ENCODE assay signal across 10 cellular contexts in the genomic region with DNA sequence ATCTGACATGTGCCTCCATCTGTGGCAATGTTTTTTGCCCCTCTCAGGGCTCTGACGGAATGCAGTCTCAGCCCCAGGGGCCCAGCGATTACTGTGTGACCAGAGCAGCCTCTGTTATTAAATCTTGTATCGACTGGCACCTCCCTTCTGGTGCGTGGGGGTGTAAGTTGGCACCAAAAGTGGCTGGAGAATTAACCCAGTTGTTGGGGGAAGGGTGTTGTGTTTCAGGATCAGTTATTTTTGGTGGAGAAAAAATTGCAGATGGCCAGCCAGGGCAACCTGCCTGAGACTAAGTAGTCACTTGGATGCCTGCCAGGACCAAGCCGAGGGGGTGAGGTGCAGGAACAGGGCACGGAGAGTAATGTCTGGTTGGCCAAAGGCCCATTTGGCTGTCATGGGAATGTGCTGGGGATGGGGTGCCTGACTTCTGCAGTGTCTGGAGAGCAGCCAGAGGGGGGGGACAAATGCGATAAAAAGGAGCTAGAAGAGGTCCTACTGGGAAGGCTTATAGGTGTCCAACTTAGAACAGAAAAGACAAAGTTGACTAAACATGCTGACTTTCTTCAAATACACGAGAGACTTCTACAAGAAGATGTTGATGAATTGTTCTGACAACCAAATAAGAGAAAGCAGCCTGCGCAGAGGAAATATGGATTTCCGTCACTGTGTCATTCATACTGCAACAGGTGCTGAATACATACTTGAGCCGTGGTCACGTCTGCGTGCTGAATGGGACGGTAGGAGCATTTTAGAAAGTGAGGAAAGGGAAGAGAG.
DNase-seq lines count a peak whose midpoint lies in the region; ATAC-seq, FAIRE-seq and TF ChIP-seq lines count a peak whose summit lies in the region.
"Had no signal": no experiment of that assay in that cellular context is flagged by ENCODE, and none has a peak within 500 bp of the region (broad histone marks: within the 10 kb centered on the region; RNA-seq: fewer than 3 reads in every experiment).

No MANE protein-coding gene starts in this region.

- no peaks in the 10 kb centered on the region for H3K79me2 ChIP-seq in keratinocyte (ENCODE audit: control insufficient read depth, insufficient read depth, low read length)

- H3K36me3 Mint-ChIP-seq in Calu3 (ENCODE audit: insufficient read depth, unreplicated experiment) = no peaks in the 10 kb centered on the region
- H3K36me3 Mint-ChIP-seq: mesothelial cell of epicardium had no signal

- intact Hi-C loops in Calu3 (cut with micrococcal nuclease; ENCODE audit: unreplicated experiment) = no loop called here

- no peaks in the 10 kb centered on the region for H3K9me1 ChIP-seq in keratinocyte (ENCODE audit: control insufficient read depth, extremely low read depth, insufficient read depth, low read length)

- dilution Hi-C loops in keratinocyte (cut with MboI; ENCODE audit: extremely low pct_ligation_motif_present, low sequenced_read_pairs) = no loop called here

- H3K27me3 ChIP-seq in keratinocyte (ENCODE audit: control insufficient read depth, extremely low read depth, insufficient read depth, low read length) = no peaks in the 10 kb centered on the region

- H3K9me3 ChIP-seq in keratinocyte (ENCODE audit: control insufficient read depth, low read depth, low read length) = no peaks in the 10 kb centered on the region

- peak; percentile 5 for DNase-seq in Calu3
- DNase-seq in NCI-H1436 (lab: John Stamatoyannopoulos, UW) = peak; percentile 29
- DNase-seq in RWPE1 (ENCODE audit: low spot score) = peak; percentile 64
- DNase-seq in keratinocyte (ENCODE audit: low read depth, low spot score) = no peak
- no peak for DNase-seq in activated gamma-delta T cell treated with Interleukin-2 at 50 U/mL for 16 hours
- no peak for DNase-seq in dedifferentiated amniotic fluid mesenchymal stem cell (ENCODE audit: extremely low spot score)
- no peak for DNase-seq in GDM1 (lab: John Stamatoyannopoulos, UW)
- DNase-seq: activated CD4-positive, alpha-beta T cell treated with anti-CD3 and anti-CD28 coated beads for 4 hours had no signal

- no peak for TF ChIP-seq CTCF in Calu3 (IDR thresholded peaks at IDR 0.05; ENCODE audit: unreplicated experiment)
- TF ChIP-seq CTCF in RWPE1 (conservative IDR thresholded peaks at IDR 0.05; ENCODE audit: low read depth) = no peak
- TF ChIP-seq CTCF in keratinocyte (optimal IDR thresholded peaks at IDR 0.05 in 1 of 3, IDR thresholded peaks at IDR 0.05 in 1 of 3, conservative IDR thresholded peaks at IDR 0.05 in 1 of 3; ENCODE audit: extremely low read depth in 1 of 3, insufficient read depth in 2 of 3, low read length in 3 of 3) = no peak

- no peak overlapping the region for H3K4me3 Mint-ChIP-seq in Calu3 (ENCODE audit: low read depth, unreplicated experiment)
- H3K4me3 Mint-ChIP-seq: mesothelial cell of epicardium had no signal

- no peak overlapping the region for H3K4me3 ChIP-seq in keratinocyte (ENCODE audit: control insufficient read depth in 2 of 3, extremely low read depth in 1 of 3, insufficient read depth in 2 of 3, low read depth in 1 of 3, low read length in 3 of 3)

- H3K9me3 Mint-ChIP-seq in Calu3 (ENCODE audit: low read depth, unreplicated experiment) = no peaks in the 10 kb centered on the region
- H3K9me3 Mint-ChIP-seq: mesothelial cell of epicardium had no signal

- peaks cover 57% of the 10 kb centered on the region for H3K27me3 Mint-ChIP-seq in Calu3 (ENCODE audit: unreplicated experiment)

- H3K27ac Mint-ChIP-seq in Calu3 (ENCODE audit: unreplicated experiment) = no peak overlapping the region
- H3K27ac Mint-ChIP-seq: mesothelial cell of epicardium had no signal

- no peak overlapping the region for H3K4me2 ChIP-seq in keratinocyte (ENCODE audit: control insufficient read depth, extremely low read depth, insufficient read depth, low read depth, low read length)

- no peaks in the 10 kb centered on the region for H3K4me1 ChIP-seq in keratinocyte (ENCODE audit: control insufficient read depth, extremely low read depth, insufficient read depth, low read length)

- H3K9ac ChIP-seq in keratinocyte (ENCODE audit: control insufficient read depth, extremely low read depth, insufficient read depth, low read length) = no peak overlapping the region

- FAIRE-seq in keratinocyte (lab: Jason Lieb, UNC) = peak; percentile 26

- H4K20me1 ChIP-seq in keratinocyte (ENCODE audit: control insufficient read depth, extremely low read depth, insufficient read depth, low read length) = no peaks in the 10 kb centered on the region

- H3K36me3 ChIP-seq in keratinocyte (ENCODE audit: control insufficient read depth in 2 of 2, extremely low read depth in 1 of 2, insufficient read depth in 2 of 2, low read length in 2 of 2) = no peaks in the 10 kb centered on the region

- POLR2A ChIA-PET in RWPE1 (lab: Yijun Ruan, JAX; ENCODE audit: low non-redundant PET) = no interaction called here

- ATAC-seq in esophagus mucosa = no peak

- H2AFZ ChIP-seq in keratinocyte (ENCODE audit: control insufficient read depth, low read length) = no peak overlapping the region

- no peaks in the 10 kb centered on the region for H3K4me1 Mint-ChIP-seq in Calu3 (ENCODE audit: low read depth, unreplicated experiment)

- peak overlapping the region; percentile 67 for H3K27ac ChIP-seq in RWPE1
- H3K27ac ChIP-seq in keratinocyte (ENCODE audit: control insufficient read depth, insufficient read depth, low read length) = no peak overlapping the region

- no TSS peak for BruUV-seq in Calu3 (replicated peaks; lab: Mats Ljungman, UMichigan)

- CTCF ChIA-PET in Calu3 (lab: Charles Lee) = no interaction called here
- CTCF ChIA-PET in RWPE1 (lab: Yijun Ruan, JAX) = no interaction called here

Comparison
In these comparisons a context has a peak if more than half of its experiments do, and no peak if none do; other contexts are left out.
1. DNase-seq: peak in Calu3 (single experiment), NCI-H1436 (single experiment) and RWPE1 (single experiment); none in keratinocyte (single experiment), activated gamma-delta T cell treated with Interleukin-2 at 50 U/mL for 16 hours (single experiment), dedifferentiated amniotic fluid mesenchymal stem cell (single experiment) and GDM1 (single experiment).